1 cellular context compared by ENCODE assay signal in the genomic region with DNA sequence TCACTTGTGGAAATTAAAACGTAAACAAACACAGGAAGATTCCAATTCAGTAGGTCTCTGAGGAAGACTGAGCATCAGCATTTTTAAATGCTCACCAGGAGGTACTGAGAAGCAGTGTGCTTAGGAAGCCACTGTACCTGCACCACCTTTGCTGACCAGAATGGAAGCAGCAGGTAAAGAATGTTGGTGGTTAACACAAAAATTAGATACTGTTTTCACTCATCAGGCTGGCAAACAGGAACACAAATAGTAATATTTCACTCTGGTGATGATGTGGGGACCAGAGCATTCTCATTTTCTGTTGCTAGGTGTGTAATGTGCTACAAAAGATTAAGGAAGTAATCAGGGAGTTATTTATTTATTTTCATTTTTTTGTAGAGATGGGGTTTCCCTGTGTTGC.
TF ChIP-seq lines count a peak whose summit lies in the region.

No MANE protein-coding gene starts in this region.

TF ChIP-seq in HCT116, 20 proteins besides CTCF, POLR2A, EP300 and RAD21 (continued from another document):
- TF ChIP-seq, protein P1, sequence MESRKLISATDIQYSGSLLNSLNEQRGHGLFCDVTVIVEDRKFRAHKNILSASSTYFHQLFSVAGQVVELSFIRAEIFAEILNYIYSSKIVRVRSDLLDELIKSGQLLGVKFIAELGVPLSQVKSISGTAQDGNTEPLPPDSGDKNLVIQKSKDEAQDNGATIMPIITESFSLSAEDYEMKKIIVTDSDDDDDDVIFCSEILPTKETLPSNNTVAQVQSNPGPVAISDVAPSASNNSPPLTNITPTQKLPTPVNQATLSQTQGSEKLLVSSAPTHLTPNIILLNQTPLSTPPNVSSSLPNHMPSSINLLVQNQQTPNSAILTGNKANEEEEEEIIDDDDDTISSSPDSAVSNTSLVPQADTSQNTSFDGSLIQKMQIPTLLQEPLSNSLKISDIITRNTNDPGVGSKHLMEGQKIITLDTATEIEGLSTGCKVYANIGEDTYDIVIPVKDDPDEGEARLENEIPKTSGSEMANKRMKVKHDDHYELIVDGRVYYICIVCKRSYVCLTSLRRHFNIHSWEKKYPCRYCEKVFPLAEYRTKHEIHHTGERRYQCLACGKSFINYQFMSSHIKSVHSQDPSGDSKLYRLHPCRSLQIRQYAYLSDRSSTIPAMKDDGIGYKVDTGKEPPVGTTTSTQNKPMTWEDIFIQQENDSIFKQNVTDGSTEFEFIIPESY (IDR thresholded peaks at IDR 0.05; ENCODE audit: extremely low read depth, insufficient replicate concordance, low read length), result no peak
TF ChIP-seq in HCT116: peak in this region for 0.
